In genomic region chr17:69557339-69557738, GRCh38 we compare ENCODE assay signal across 19 cellular contexts.
DNase-seq lines count a peak whose midpoint lies in the region; ATAC-seq, FAIRE-seq and TF ChIP-seq lines count a peak whose summit lies in the region.
"Had no signal": no experiment of that assay in that cellular context is flagged by ENCODE, and none has a peak within 500 bp of the region (broad histone marks: within the 10 kb centered on the region; RNA-seq: fewer than 3 reads in every experiment).

No MANE protein-coding gene starts in this region.

- no peaks in the 10 kb centered on the region for H3K9me3 ChIP-seq in A549
- 0 out of 2 replicates have a peak, but pooled peaks cover 10% of the 10 kb centered on the region for H3K9me3 ChIP-seq in PC-3 (ENCODE audit: low read length)
- H3K9me3 ChIP-seq in small intestine (ENCODE audit: control insufficient read depth, low read depth) = no peaks in the 10 kb centered on the region
- H3K9me3 ChIP-seq: Caco-2 had no signal

- no peak for TF ChIP-seq POLR2A in A549 (IDR thresholded peaks at IDR 0.05; ENCODE audit: low read length)

- intact Hi-C loops in PC-3 (cut with micrococcal nuclease) = no loop called here

- peaks cover 10% of the 10 kb centered on the region; the same call in 1 of the 2 replicates for H3K36me3 ChIP-seq in PC-3 (ENCODE audit: low read depth, low read length)
- H3K36me3 ChIP-seq in small intestine (ENCODE audit: control insufficient read depth in 2 of 2, insufficient read depth in 2 of 2, low read length in 2 of 2) = peaks cover 0 to 4% of the 10 kb centered on the region in 2 donors

- DNase-seq in A549 (ENCODE audit: low read depth in 1 of 2, low spot score in 1 of 2) = no peak
- DNase-seq in PC-3 = peak; percentile 50
- peak; percentile 15 for DNase-seq in kidney glomerular epithelial cell (lab: John Stamatoyannopoulos, UW)
- peak; percentile 30 for DNase-seq in small intestine
- DNase-seq in cerebellar nuclear complex (lab: John Stamatoyannopoulos, UW) = no peak
- DNase-seq in Kasumi-1 (lab: John Stamatoyannopoulos, UW) = no peak
- no peak for DNase-seq in GM19238 (ENCODE audit: insufficient read length, low spot score)
- DNase-seq: Caco-2; CD4-positive, CD25-positive, alpha-beta regulatory T cell; CD8-positive, alpha-beta T cell; DMS153; DND-41; H9 had no signal

- no peak for TF ChIP-seq EP300 in A549 (IDR thresholded peaks at IDR 0.05)

- H3K79me2 ChIP-seq in PC-3 (ENCODE audit: low read length) = no peaks in the 10 kb centered on the region

- no peak overlapping the region for H3K9ac ChIP-seq in PC-3 (ENCODE audit: low read length)
- H3K9ac ChIP-seq: BLaER1 had no signal

- H3F3A ChIP-seq in PC-3 (ENCODE audit: low read length, unreplicated experiment) = peaks cover 12% of the 10 kb centered on the region

- TF ChIP-seq CTCF in A549 (IDR thresholded peaks at IDR 0.05) (no peak), PC-3 (conservative IDR thresholded peaks at IDR 0.05; ENCODE audit: low read depth, low read length) (no peak)

- H3K27ac ChIP-seq in A549 (no peak overlapping the region), PC-3 (ENCODE audit: low read length) (no peak overlapping the region), small intestine (ENCODE audit: low read depth in 1 of 2, low read length in 1 of 2) (no peak overlapping the region)
- H3K27ac ChIP-seq: BLaER1, C4-2B had no signal

- no peaks in the 10 kb centered on the region for H3K9me2 ChIP-seq in PC-3 (replicated peaks; ENCODE audit: low read length)

- POLR2A ChIA-PET in A549 (lab: Yijun Ruan, JAX) (no interaction called here), PC-3 (lab: Charles Lee; ENCODE audit: unreplicated experiment) (no interaction called here)

- no peaks in the 10 kb centered on the region for H3K27me3 ChIP-seq in PC-3 (ENCODE audit: low read length)
- H3K27me3 ChIP-seq in small intestine (ENCODE audit: control insufficient read depth in 2 of 2, insufficient read depth in 2 of 2, low read length in 2 of 2) = no peaks in the 10 kb centered on the region
- H3K27me3 ChIP-seq: BLaER1 had no signal

- no peak for ATAC-seq in A549
- ATAC-seq in PC-3 = no peak
- ATAC-seq: CD8-positive, alpha-beta T cell; GM23338; HCT116 had no signal

- FAIRE-seq in A549 (lab: Jason Lieb, UNC) (no peak), small intestine (lab: Jason Lieb, UNC) (no peak)
- FAIRE-seq: G401.6, GM12892 had no signal

- H4K20me1 ChIP-seq in PC-3 (ENCODE audit: low read length) = no peaks in the 10 kb centered on the region
- H4K20me1 ChIP-seq: BLaER1 had no signal

- TF ChIP-seq RAD21 in A549 (conservative IDR thresholded peaks at IDR 0.05 in 1 of 2, IDR thresholded peaks at IDR 0.05 in 1 of 2) = no peak

- CTCF ChIA-PET in A549 (lab: Yijun Ruan, JAX) = interaction anchor here (0.6 to 1.2 kb wide), 6 partner anchors 12 to 1072 kb away, joined by 3 to 4 read pairs (median 3); no protein-coding TSS in a partner anchor
- CTCF ChIA-PET in PC-3 (lab: Charles Lee) = no interaction called here

- H2AFZ ChIP-seq in PC-3 (ENCODE audit: low read length) = no peak overlapping the region
- H2AFZ ChIP-seq: GM23338 had no signal

- WGBS in A549 (ENCODE audit: missing lambda C conversion rate) = 31% methylated on average over 3 of the region's 3 CpGs
- 53 to 70% (median 69%) methylated on average over 2 to 3 of the region's 3 CpGs for WGBS in small intestine, 3 donors

- no peak overlapping the region for H3K4me3 ChIP-seq in A549
- no peak overlapping the region for H3K4me3 ChIP-seq in PC-3 (ENCODE audit: low read length)
- H3K4me3 ChIP-seq in small intestine (ENCODE audit: low read depth in 1 of 2, low read length in 2 of 2) = no peak overlapping the region
- H3K4me3 ChIP-seq: BLaER1, GM23338 had no signal

- no TSS peak for BruUV-seq in PC-3 (replicated peaks; lab: Mats Ljungman, UMichigan)

- H3K4me2 ChIP-seq in A549 (no peak overlapping the region), PC-3 (ENCODE audit: low read length) (no peak overlapping the region)
- H3K4me2 ChIP-seq: BLaER1, GM23338 had no signal

- no peaks in the 10 kb centered on the region; the same call in 2 of the 3 replicates for H3K4me1 ChIP-seq in A549
- H3K4me1 ChIP-seq in PC-3 (ENCODE audit: insufficient read depth, low read length) = peaks cover 29% of the 10 kb centered on the region
- H3K4me1 ChIP-seq in small intestine (ENCODE audit: control insufficient read depth in 2 of 2, insufficient read depth in 1 of 2, low read depth in 1 of 2, low read length in 1 of 2) = no peaks in the 10 kb centered on the region
- H3K4me1 ChIP-seq: Caco-2 had no signal

TF ChIP-seq in A549, 52 proteins besides CTCF, POLR2A, EP300 and RAD21:
- TF ChIP-seq MAFK (IDR thresholded peaks at IDR 0.05; ENCODE audit: partially characterized antibody) (peak; percentile 74), EHMT2 (IDR thresholded peaks at IDR 0.05; ENCODE audit: low read depth) (no peak)

Comparison
In these comparisons a context has a peak if more than half of its experiments do, and no peak if none do; other contexts are left out.
1. DNase-seq: peak in PC-3 (single experiment), kidney glomerular epithelial cell (single experiment) and small intestine (single experiment); none in A549 (0 of 2), cerebellar nuclear complex (0 of 2), Kasumi-1 (0 of 2) and GM19238 (single experiment).